ENCODE assay signal across 11 cellular contexts in genomic region chr19:33472696-33473624, GRCh38. TPM values are rescaled to one million over a fixed set of nuclear protein-coding genes. Genes with fewer than 3 reads are reported as not detected.
DNase-seq lines count a peak whose midpoint lies in the region; ATAC-seq, FAIRE-seq and TF ChIP-seq lines count a peak whose summit lies in the region.
"Had no signal": no experiment of that assay in that cellular context is flagged by ENCODE, and none has a peak within 500 bp of the region (broad histone marks: within the 10 kb centered on the region; RNA-seq: fewer than 3 reads in every experiment).

No MANE protein-coding gene starts in this region.

- H3K27ac ChIP-seq in psoas muscle (peak overlapping the region; percentile 60), coronary artery (no peak overlapping the region)
- H3K27ac ChIP-seq: heart left ventricle had no signal

- TF ChIP-seq CTCF in psoas muscle (IDR thresholded peaks at IDR 0.05) (no peak), coronary artery (IDR thresholded peaks at IDR 0.05) (no peak)

- H3K4me1 ChIP-seq in psoas muscle: peaks cover 11% of the 10 kb centered on the region
- H3K4me1 ChIP-seq: heart left ventricle had no signal

- H3K9me3 ChIP-seq in psoas muscle: no peaks in the 10 kb centered on the region
- H3K9me3 ChIP-seq: heart left ventricle had no signal

- no peaks in the 10 kb centered on the region for H3K27me3 ChIP-seq in psoas muscle (ENCODE audit: insufficient read depth in 3 of 3, low read length in 2 of 3)
- H3K27me3 ChIP-seq: heart left ventricle had no signal

- DNase-seq in GM04503 (ENCODE audit: low read depth): peak; percentile 97
- DNase-seq in RPMI7951 (ENCODE audit: low read depth): peak; percentile 94
- peak; percentile 86 for DNase-seq in fibroblast of gingiva (ENCODE audit: low read depth)
- no peak for DNase-seq in psoas muscle
- no peak for DNase-seq in NCI-H748 treated with DMSO at 0.1 percent for 48 hours (lab: John Stamatoyannopoulos, UW)
- no peak for DNase-seq in OCI-M2 (lab: John Stamatoyannopoulos, UW; ENCODE audit: unreplicated experiment)
- DNase-seq in coronary artery (ENCODE audit: low spot score): no peak
- no peak for DNase-seq in GM12892 (ENCODE audit: insufficient read length)
- DNase-seq: NCI-H2107 had no signal

- TF ChIP-seq POLR2A in GM12892 (IDR thresholded peaks at IDR 0.05; ENCODE audit: low read depth, low read length): no peak

- peaks cover 0 to 13% of the 10 kb centered on the region in 2 donors for H3K36me3 ChIP-seq in psoas muscle (ENCODE audit: insufficient read depth in 1 of 2, low read depth in 1 of 2)

- 56 to 70% (median 59%) methylated on average over 23 of the region's 23 CpGs for WGBS in psoas muscle, 3 donors

- peak; percentile 74 to 94 (median 89) for ATAC-seq in psoas muscle
- ATAC-seq: activated naive CD4-positive, alpha-beta T cell treated with anti-CD3 and anti-CD28 coated beads, Interleukin-2, amount 50 U/mL, for 72 hours; heart left ventricle had no signal

- H3K4me3 ChIP-seq in psoas muscle (no peak overlapping the region), coronary artery (no peak overlapping the region)
- H3K4me3 ChIP-seq: heart left ventricle had no signal

- no peak for FAIRE-seq in GM12892 (lab: Jason Lieb, UNC)

- intact Hi-C loops in psoas muscle (cut with DNase I): no loop called here

RNA-seq across cellular contexts. Expression of gene PEPD, which starts 48.6 kb away (rescaled TPM):
- total RNA-seq in RPMI7951 (2014; rRNA removed; shearing (Covaris generic)): 50.9 and 54.7 TPM in 2 replicates
- total RNA-seq in psoas muscle: 10 to 100 TPM; 26.3 to 37.1 (median 35.6) TPM
- polyA plus RNA-seq in psoas muscle: 10 to 100 TPM; 34.2 to 40.2 (median 35.1) TPM
- 31.4 TPM for polyA plus RNA-seq in GM12892 (2012; ENCODE audit: missing spikeins)

Comparison
In these comparisons a context has a peak if more than half of its experiments do, and no peak if none do; other contexts are left out.
1. DNase-seq: peak in GM04503 (single experiment), RPMI7951 (single experiment) and fibroblast of gingiva (single experiment); none in psoas muscle (0 of 2), NCI-H748 treated with DMSO at 0.1 percent for 48 hours (single experiment), OCI-M2 (single experiment), coronary artery (single experiment) and GM12892 (single experiment).